9 cellular contexts compared by ENCODE assay signal in genomic region chr1:148733585-148734310, GRCh38. TPM values are rescaled to one million over a fixed set of nuclear protein-coding genes. Genes with fewer than 3 reads are reported as not detected.
DNase-seq lines count a peak whose midpoint lies in the region; ATAC-seq, FAIRE-seq and TF ChIP-seq lines count a peak whose summit lies in the region.
"Not testable (repeated sequence)": the region's sequence is repeated elsewhere in the genome, so short reads cannot be mapped to it uniquely, and the experiment has no call there.
"Had no signal": no experiment of that assay in that cellular context is flagged by ENCODE, and none has a peak within 500 bp of the region (broad histone marks: within the 10 kb centered on the region; RNA-seq: fewer than 3 reads in every experiment).

No MANE protein-coding gene starts in this region.

- H3K4me1 ChIP-seq in naive thymus-derived CD4-positive, alpha-beta T cell (ENCODE audit: control insufficient read depth in 2 of 2, insufficient read depth in 2 of 2, low read length in 2 of 2), result not testable (repeated sequence)

- peak; percentile 95 for FAIRE-seq in GM12891 (lab: Jason Lieb, UNC)

- ATAC-seq in GM18909 (IDR thresholded peaks at IDR 0.05; ENCODE audit: poor library complexity, unreplicated experiment), result peak; percentile 82
- peak; percentile 70 for ATAC-seq in GM21360 (IDR thresholded peaks at IDR 0.05; ENCODE audit: unreplicated experiment)
- ATAC-seq in HG02571 (IDR thresholded peaks at IDR 0.05; ENCODE audit: unreplicated experiment), result peak; percentile 71
- ATAC-seq in HG02981 (IDR thresholded peaks at IDR 0.05; ENCODE audit: unreplicated experiment), result peak; percentile 58
- peak; percentile 82 for ATAC-seq in HG03354 (IDR thresholded peaks at IDR 0.05; ENCODE audit: poor library complexity, severe bottlenecking, unreplicated experiment)
- peak; percentile 87 for ATAC-seq in activated CD4-positive, alpha-beta T cell treated with anti-CD3 and anti-CD28 coated beads for 36 hours
- peak; percentile 63 for ATAC-seq in naive thymus-derived CD4-positive, alpha-beta T cell

- not testable (repeated sequence) for H3K4me3 Mint-ChIP-seq in activated CD4-positive, alpha-beta T cell treated with anti-CD3 and anti-CD28 coated beads for 36 hours; naive thymus-derived CD4-positive, alpha-beta T cell

- not testable (repeated sequence) for H3K4me3 ChIP-seq in naive thymus-derived CD4-positive, alpha-beta T cell (ENCODE audit: low read length)

- DNase-seq in GM12891 (ENCODE audit: insufficient read length, low spot score); activated CD4-positive, alpha-beta T cell treated with anti-CD3 and anti-CD28 coated beads for 36 hours; naive thymus-derived CD4-positive, alpha-beta T cell: not testable (repeated sequence)

- not testable (repeated sequence) for H3K9me3 Mint-ChIP-seq in activated CD4-positive, alpha-beta T cell treated with anti-CD3 and anti-CD28 coated beads for 36 hours (ENCODE audit: low read depth); naive thymus-derived CD4-positive, alpha-beta T cell

- H3K4me1 Mint-ChIP-seq in activated CD4-positive, alpha-beta T cell treated with anti-CD3 and anti-CD28 coated beads for 36 hours; naive thymus-derived CD4-positive, alpha-beta T cell: not testable (repeated sequence)

- not testable (repeated sequence) for TF ChIP-seq POLR2A in GM12891 (IDR thresholded peaks at IDR 0.05; ENCODE audit: low read depth, low read length)

- H3K27me3 Mint-ChIP-seq in activated CD4-positive, alpha-beta T cell treated with anti-CD3 and anti-CD28 coated beads for 36 hours; naive thymus-derived CD4-positive, alpha-beta T cell: not testable (repeated sequence)

- intact Hi-C loops in activated CD4-positive, alpha-beta T cell treated with anti-CD3 and anti-CD28 coated beads for 36 hours (cut with DNase I, micrococcal nuclease); naive thymus-derived CD4-positive, alpha-beta T cell (cut with micrococcal nuclease): not testable (repeated sequence)

- CTCF ChIA-PET in activated CD4-positive, alpha-beta T cell treated with anti-CD3 and anti-CD28 coated beads for 36 hours (lab: Charles Lee); naive thymus-derived CD4-positive, alpha-beta T cell (lab: Charles Lee): not testable (repeated sequence)

- not testable (repeated sequence) for H3K36me3 ChIP-seq in naive thymus-derived CD4-positive, alpha-beta T cell (ENCODE audit: control insufficient read depth in 2 of 3, insufficient read depth in 3 of 3, low read length in 3 of 3)

- POLR2A ChIA-PET in activated CD4-positive, alpha-beta T cell treated with anti-CD3 and anti-CD28 coated beads for 36 hours (lab: Charles Lee); naive thymus-derived CD4-positive, alpha-beta T cell (lab: Charles Lee): not testable (repeated sequence)

- H3K27me3 ChIP-seq in naive thymus-derived CD4-positive, alpha-beta T cell (ENCODE audit: control insufficient read depth in 2 of 2, insufficient read depth in 2 of 2, low read length in 2 of 2), result not testable (repeated sequence)

- H3K27ac ChIP-seq in naive thymus-derived CD4-positive, alpha-beta T cell (ENCODE audit: low read depth, low read length), result not testable (repeated sequence)

- not testable (repeated sequence) for H3K9me3 ChIP-seq in naive thymus-derived CD4-positive, alpha-beta T cell (ENCODE audit: control insufficient read depth in 2 of 3, low read length in 3 of 3)

- H3K27ac Mint-ChIP-seq in activated CD4-positive, alpha-beta T cell treated with anti-CD3 and anti-CD28 coated beads for 36 hours; naive thymus-derived CD4-positive, alpha-beta T cell: not testable (repeated sequence)

- H3K36me3 Mint-ChIP-seq in activated CD4-positive, alpha-beta T cell treated with anti-CD3 and anti-CD28 coated beads for 36 hours (ENCODE audit: low read depth); naive thymus-derived CD4-positive, alpha-beta T cell: not testable (repeated sequence)

RNA-seq across cellular contexts. Expression of gene NUDT4B, which starts 14.8 kb away (rescaled TPM):
- polyA plus RNA-seq in GM12891 (2012; ENCODE audit: low read depth, missing spikeins), result 2.5 TPM
- total RNA-seq in activated CD4-positive, alpha-beta T cell treated with anti-CD3 and anti-CD28 coated beads for 36 hours, result under 1 TPM; 0.41 to 0.46 TPM
- under 1 TPM in 2 of 5 experiments, not detected in 3; 0.62 to 0.69 TPM for total RNA-seq in naive thymus-derived CD4-positive, alpha-beta T cell
- polyA plus RNA-seq in naive thymus-derived CD4-positive, alpha-beta T cell, result 10 to 100 TPM in 1 of 2 donors, 1 to 10 TPM in 1; 3.7 to 11.2 TPM
- polyA plus RNA-seq: cardiac muscle cell had no signal
